ENCODE assay signal across 10 cellular contexts in the genomic region with DNA sequence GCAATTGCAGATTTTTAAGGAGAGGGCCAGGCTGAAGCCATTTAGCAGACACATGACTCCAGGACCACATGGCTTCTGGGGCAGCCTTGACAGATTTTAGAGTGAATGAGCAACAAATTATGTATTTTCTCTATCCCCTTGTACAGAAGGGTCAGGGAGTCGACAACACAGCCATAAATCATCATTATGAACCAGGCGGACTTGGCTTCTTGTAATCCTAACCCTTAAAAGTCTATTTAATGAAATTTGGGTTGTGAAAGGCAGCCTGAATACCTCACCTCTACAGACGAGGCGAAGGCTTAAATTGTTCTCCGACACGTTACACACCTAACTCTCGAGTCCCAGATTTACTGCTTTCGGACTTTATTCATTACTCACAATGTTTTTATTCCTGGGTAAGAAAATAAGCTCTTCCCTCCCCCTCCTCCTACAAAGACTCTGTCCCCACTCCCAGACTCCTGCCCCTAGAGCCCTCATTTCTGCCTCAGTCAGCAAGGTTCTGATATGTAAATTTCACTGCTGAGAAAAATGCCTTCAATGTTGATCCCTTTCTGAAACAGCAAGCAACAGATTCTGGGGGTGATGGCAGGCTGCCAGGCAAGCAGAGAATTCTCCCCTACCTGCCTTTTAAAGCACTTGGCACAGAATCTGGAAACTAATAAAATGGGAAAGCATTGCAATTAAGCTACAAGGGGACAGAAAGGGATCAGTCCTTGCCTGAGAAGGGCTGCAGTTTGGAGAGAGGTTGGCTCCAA. TPM values are rescaled to one million over a fixed set of nuclear protein-coding genes. Genes with fewer than 3 reads are reported as not detected.
A peak's percentile ranks its signal among the peaks of the same experiment; 100 is the strongest.
DNase-seq lines count a peak whose midpoint lies in the region; ATAC-seq, FAIRE-seq and TF ChIP-seq lines count a peak whose summit lies in the region.
"Had no signal": no experiment of that assay in that cellular context is flagged by ENCODE, and none has a peak within 500 bp of the region (broad histone marks: within the 10 kb centered on the region; RNA-seq: fewer than 3 reads in every experiment).

No MANE protein-coding gene starts in this region.

- peak overlapping the region; percentile 81 for H3K4me2 ChIP-seq in OCI-LY7 (ENCODE audit: low read length)

- peak; percentile 86 for FAIRE-seq in kidney (lab: Jason Lieb, UNC)

- TF ChIP-seq EP300 in Ishikawa (IDR thresholded peaks at IDR 0.05; ENCODE audit: borderline replicate concordance): no peak

- no peaks in the 10 kb centered on the region for H3K9me2 ChIP-seq in OCI-LY7 (ENCODE audit: insufficient read depth, low read length)

- H3K27ac ChIP-seq in A673 (ENCODE audit: low read depth, low read length, poor library complexity, severe bottlenecking): no peak overlapping the region
- H3K27ac ChIP-seq in OCI-LY7 (ENCODE audit: low read depth, low read length, poor library complexity, severe bottlenecking): peak overlapping the region; percentile 92
- H3K27ac ChIP-seq in kidney (ENCODE audit: low read depth in 2 of 2, low read length in 2 of 2): peak overlapping the region; percentile 71 to 90
- H3K27ac ChIP-seq in caudate nucleus (ENCODE audit: low read depth, low read length): no peak overlapping the region

- no peaks in the 10 kb centered on the region for H3K4me1 ChIP-seq in A673 (ENCODE audit: insufficient read depth, low read length, poor library complexity, severe bottlenecking)
- H3K4me1 ChIP-seq in OCI-LY7 (ENCODE audit: insufficient read depth, low read length, poor library complexity, severe bottlenecking): peaks cover 72% of the 10 kb centered on the region
- peaks cover 49 to 74% of the 10 kb centered on the region in 2 donors for H3K4me1 ChIP-seq in kidney (ENCODE audit: control insufficient read depth in 1 of 2, insufficient read depth in 1 of 2, low read depth in 1 of 2, low read length in 2 of 2)

- DNase-seq in A673 (ENCODE audit: low spot score) (peak; percentile 11), OCI-LY7 (ENCODE audit: low spot score) (no peak), kidney (peak; percentile 90), caudate nucleus (lab: John Stamatoyannopoulos, UW) (no peak), omental fat pad (ENCODE audit: low spot score) (no peak), HT-29 (ENCODE audit: low spot score) (no peak)
- DNase-seq: NCI-H1436, T-helper 1 cell had no signal

- CTCF ChIA-PET in A673 (lab: Charles Lee) (no interaction called here), OCI-LY7 (lab: Charles Lee; ENCODE audit: unreplicated experiment) (interaction anchor here (1.1 kb wide), 1 partner anchor 10 kb away, joined by 4 read pairs; no protein-coding TSS in a partner anchor)

- POLR2A ChIA-PET in A673 (lab: Charles Lee; ENCODE audit: low non-redundant PET): interaction anchor here (0.6 kb wide), 1 partner anchor 92 kb away, joined by 5 read pairs; no protein-coding TSS in a partner anchor
- POLR2A ChIA-PET in OCI-LY7 (lab: Charles Lee): interaction anchor here (0.7 to 1.5 kb wide), 5 partner anchors 10 to 107 kb away, joined by 3 to 5 read pairs (median 3); no protein-coding TSS in a partner anchor

- H4K20me1 ChIP-seq in OCI-LY7 (ENCODE audit: insufficient read depth, low read length): no peaks in the 10 kb centered on the region

- H3K4me3 ChIP-seq in A673 (ENCODE audit: low read depth, low read length, poor library complexity, severe bottlenecking): no peak overlapping the region
- no peak overlapping the region for H3K4me3 ChIP-seq in OCI-LY7 (ENCODE audit: low read depth, low read length, poor library complexity, severe bottlenecking)
- peak overlapping the region in 1 of 2 donors; percentile 2 for H3K4me3 ChIP-seq in kidney (ENCODE audit: low read length in 2 of 2)

- no peak for TF ChIP-seq CTCF in A673 (conservative IDR thresholded peaks at IDR 0.05; ENCODE audit: low read depth, low read length)
- no peak for TF ChIP-seq CTCF in OCI-LY7 (conservative IDR thresholded peaks at IDR 0.05; ENCODE audit: low read length)
- no peak for TF ChIP-seq CTCF in kidney (IDR thresholded peaks at IDR 0.05; ENCODE audit: borderline replicate concordance, extremely low read depth, insufficient read depth)
- TF ChIP-seq CTCF in omental fat pad (IDR thresholded peaks at IDR 0.05): no peak

- H2AFZ ChIP-seq in OCI-LY7 (ENCODE audit: low read length): peak overlapping the region; percentile 32; the same call in 1 of the 2 replicates

- no peaks in the 10 kb centered on the region for H3K79me2 ChIP-seq in OCI-LY7 (ENCODE audit: insufficient read depth, low read depth, low read length)

- no peaks in the 10 kb centered on the region for H3K36me3 ChIP-seq in A673 (ENCODE audit: insufficient read depth, low read length, poor library complexity, severe bottlenecking)
- H3K36me3 ChIP-seq in OCI-LY7 (ENCODE audit: insufficient read depth, low read length): no peaks in the 10 kb centered on the region
- H3K36me3 ChIP-seq in kidney (ENCODE audit: control insufficient read depth in 1 of 2, insufficient read depth in 2 of 2, low read length in 2 of 2): peaks cover 18 to 19% of the 10 kb centered on the region in 2 donors

- TF ChIP-seq RAD21 in Ishikawa (IDR thresholded peaks at IDR 0.05; ENCODE audit: low read depth): no peak

- H3K9ac ChIP-seq in kidney (ENCODE audit: low read length in 2 of 2): peak overlapping the region in 1 of 2 donors; percentile 10

- ATAC-seq in GM19395 (IDR thresholded peaks at IDR 0.05; ENCODE audit: unreplicated experiment): no peak
- ATAC-seq in omental fat pad (ENCODE audit: low FRiP score): no peak

- H3K9me3 ChIP-seq in A673 (ENCODE audit: low read depth, low read length, poor library complexity, severe bottlenecking) (no peaks in the 10 kb centered on the region), OCI-LY7 (ENCODE audit: low read length) (no peaks in the 10 kb centered on the region), kidney (ENCODE audit: control insufficient read depth in 1 of 2, low read length in 2 of 2) (no peaks in the 10 kb centered on the region)

- intact Hi-C loops in A673 (cut with micrococcal nuclease; ENCODE audit: unreplicated experiment) (no loop called here), OCI-LY7 (cut with micrococcal nuclease; ENCODE audit: unreplicated experiment) (no loop called here), kidney (cut with DNase I) (no loop called here)

- H3K27me3 ChIP-seq in A673 (replicated peaks; ENCODE audit: insufficient read depth, low read depth, low read length, poor library complexity): no peaks in the 10 kb centered on the region

- BruUV-seq in A673 (replicated peaks; lab: Mats Ljungman, UMichigan) (no TSS peak), OCI-LY7 (replicated peaks; lab: Mats Ljungman, UMichigan) (no TSS peak)

TF ChIP-seq in Ishikawa, 13 proteins besides CTCF, POLR2A, EP300 and RAD21:
- no peak for TF ChIP-seq TCF12 (IDR thresholded peaks at IDR 0.05; ENCODE audit: low read depth)
- TF ChIP-seq, protein P1, sequence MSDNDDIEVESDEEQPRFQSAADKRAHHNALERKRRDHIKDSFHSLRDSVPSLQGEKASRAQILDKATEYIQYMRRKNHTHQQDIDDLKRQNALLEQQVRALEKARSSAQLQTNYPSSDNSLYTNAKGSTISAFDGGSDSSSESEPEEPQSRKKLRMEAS (IDR thresholded peaks at IDR 0.05): no peak
- TF ChIP-seq YY1 (IDR thresholded peaks at IDR 0.05; ENCODE audit: low read depth): no peak
- peak; percentile 62 for TF ChIP-seq NFIC (IDR thresholded peaks at IDR 0.05)
- TF ChIP-seq, protein P2, sequence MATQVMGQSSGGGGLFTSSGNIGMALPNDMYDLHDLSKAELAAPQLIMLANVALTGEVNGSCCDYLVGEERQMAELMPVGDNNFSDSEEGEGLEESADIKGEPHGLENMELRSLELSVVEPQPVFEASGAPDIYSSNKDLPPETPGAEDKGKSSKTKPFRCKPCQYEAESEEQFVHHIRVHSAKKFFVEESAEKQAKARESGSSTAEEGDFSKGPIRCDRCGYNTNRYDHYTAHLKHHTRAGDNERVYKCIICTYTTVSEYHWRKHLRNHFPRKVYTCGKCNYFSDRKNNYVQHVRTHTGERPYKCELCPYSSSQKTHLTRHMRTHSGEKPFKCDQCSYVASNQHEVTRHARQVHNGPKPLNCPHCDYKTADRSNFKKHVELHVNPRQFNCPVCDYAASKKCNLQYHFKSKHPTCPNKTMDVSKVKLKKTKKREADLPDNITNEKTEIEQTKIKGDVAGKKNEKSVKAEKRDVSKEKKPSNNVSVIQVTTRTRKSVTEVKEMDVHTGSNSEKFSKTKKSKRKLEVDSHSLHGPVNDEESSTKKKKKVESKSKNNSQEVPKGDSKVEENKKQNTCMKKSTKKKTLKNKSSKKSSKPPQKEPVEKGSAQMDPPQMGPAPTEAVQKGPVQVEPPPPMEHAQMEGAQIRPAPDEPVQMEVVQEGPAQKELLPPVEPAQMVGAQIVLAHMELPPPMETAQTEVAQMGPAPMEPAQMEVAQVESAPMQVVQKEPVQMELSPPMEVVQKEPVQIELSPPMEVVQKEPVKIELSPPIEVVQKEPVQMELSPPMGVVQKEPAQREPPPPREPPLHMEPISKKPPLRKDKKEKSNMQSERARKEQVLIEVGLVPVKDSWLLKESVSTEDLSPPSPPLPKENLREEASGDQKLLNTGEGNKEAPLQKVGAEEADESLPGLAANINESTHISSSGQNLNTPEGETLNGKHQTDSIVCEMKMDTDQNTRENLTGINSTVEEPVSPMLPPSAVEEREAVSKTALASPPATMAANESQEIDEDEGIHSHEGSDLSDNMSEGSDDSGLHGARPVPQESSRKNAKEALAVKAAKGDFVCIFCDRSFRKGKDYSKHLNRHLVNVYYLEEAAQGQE (IDR thresholded peaks at IDR 0.05; ENCODE audit: low read depth): no peak
- TF ChIP-seq ZBTB7A (IDR thresholded peaks at IDR 0.05; ENCODE audit: low read depth): no peak
- TF ChIP-seq, protein P3, sequence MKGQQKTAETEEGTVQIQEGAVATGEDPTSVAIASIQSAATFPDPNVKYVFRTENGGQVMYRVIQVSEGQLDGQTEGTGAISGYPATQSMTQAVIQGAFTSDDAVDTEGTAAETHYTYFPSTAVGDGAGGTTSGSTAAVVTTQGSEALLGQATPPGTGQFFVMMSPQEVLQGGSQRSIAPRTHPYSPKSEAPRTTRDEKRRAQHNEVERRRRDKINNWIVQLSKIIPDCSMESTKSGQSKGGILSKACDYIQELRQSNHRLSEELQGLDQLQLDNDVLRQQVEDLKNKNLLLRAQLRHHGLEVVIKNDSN (IDR thresholded peaks at IDR 0.05): no peak

RNA-seq across cellular contexts. Expression of a gene that starts 51.6 kb away (rescaled TPM):
- total RNA-seq in A673 (2021) (0.39 and 0.79 TPM in 2 replicates), OCI-LY7 (2022) (1.7 and 2.4 TPM in 2 replicates), kidney (107 TPM), omental fat pad (100 to 1,000 TPM; 127 to 502 (median 297) TPM)
- 0.92 and 1.4 TPM in 2 replicates for total RNA-seq in OCI-LY7 (2014; rRNA removed; shearing (Covaris generic))
- 100 TPM for polyA plus RNA-seq in kidney (ENCODE audit: insufficient read depth, low read depth, low replicate concordance)
- 3.8 and 5.4 TPM in 2 replicates for total RNA-seq in HT-29 (2014; rRNA removed; shearing (Covaris generic))

Comparison
In these comparisons a context has a peak if more than half of its experiments do, and no peak if none do; other contexts are left out.
1. DNase-seq: peak in A673 (single experiment) and kidney (single experiment); none in OCI-LY7 (single experiment), caudate nucleus (0 of 61), omental fat pad (single experiment) and HT-29 (single experiment).
2. H3K27ac ChIP-seq: peak in OCI-LY7 (single experiment) and kidney (2 of 2); none in A673 (single experiment) and caudate nucleus (single experiment).
3. RNA of a gene that starts 51.6 kb away (total RNA-seq): 127 to 502 TPM in omental fat pad and 107 TPM in kidney (single experiment); 3.8 to 5.4 TPM in HT-29, 0.92 to 2.4 TPM in OCI-LY7 and 0.39 to 0.79 TPM in A673; every median in the first group is over 10 times any median in the second.